ENCODE assay signal across 1 cellular context in genomic region chr15:93073465-93073952, GRCh38.
A peak's percentile ranks its signal among the peaks of the same experiment; 100 is the strongest.
TF ChIP-seq lines count a peak whose summit lies in the region.

No MANE protein-coding gene starts in this region.

TF ChIP-seq in WTC11, 78 proteins besides CTCF, POLR2A, EP300 and RAD21 (continued from another document):
- no peak for TF ChIP-seq AR (CRISPR knock-in tag; IDR thresholded peaks at IDR 0.05)
- TF ChIP-seq MYBL2 (CRISPR knock-in tag; IDR thresholded peaks at IDR 0.05), result no peak
- TF ChIP-seq MAX (CRISPR knock-in tag; IDR thresholded peaks at IDR 0.05), result peak; percentile 72
- TF ChIP-seq PRRX2 (CRISPR knock-in tag; IDR thresholded peaks at IDR 0.05), result no peak
